In genomic region chr12:64691793-64692583, GRCh38 we compare ENCODE assay signal across 2 cellular contexts.
TF ChIP-seq lines count a peak whose summit lies in the region.

No MANE protein-coding gene starts in this region.

TF ChIP-seq in IMR-90, 13 proteins besides CTCF, POLR2A, EP300 and RAD21 (continued from another document):
- no peak for TF ChIP-seq MAZ (IDR thresholded peaks at IDR 0.05; ENCODE audit: borderline replicate concordance, low read depth, low read length)
TF ChIP-seq in IMR-90: peak in this region for 0.

TF ChIP-seq in WTC11, 78 proteins besides CTCF, POLR2A, EP300 and RAD21 (continued from another document):
- no peak for TF ChIP-seq ZNF512 (CRISPR knock-in tag; IDR thresholded peaks at IDR 0.05; ENCODE audit: borderline replicate concordance)
- no peak for TF ChIP-seq ZNF121 (CRISPR knock-in tag; IDR thresholded peaks at IDR 0.05)
- TF ChIP-seq E2F4 (CRISPR knock-in tag; IDR thresholded peaks at IDR 0.05; ENCODE audit: borderline replicate concordance, low read depth), result no peak
- no peak for TF ChIP-seq ESRRA (CRISPR knock-in tag; IDR thresholded peaks at IDR 0.05; ENCODE audit: borderline replicate concordance)
- no peak for TF ChIP-seq TEAD4 (CRISPR knock-in tag; IDR thresholded peaks at IDR 0.05)
- TF ChIP-seq ZNF416 (CRISPR knock-in tag; IDR thresholded peaks at IDR 0.05), result no peak
- TF ChIP-seq, protein P1, sequence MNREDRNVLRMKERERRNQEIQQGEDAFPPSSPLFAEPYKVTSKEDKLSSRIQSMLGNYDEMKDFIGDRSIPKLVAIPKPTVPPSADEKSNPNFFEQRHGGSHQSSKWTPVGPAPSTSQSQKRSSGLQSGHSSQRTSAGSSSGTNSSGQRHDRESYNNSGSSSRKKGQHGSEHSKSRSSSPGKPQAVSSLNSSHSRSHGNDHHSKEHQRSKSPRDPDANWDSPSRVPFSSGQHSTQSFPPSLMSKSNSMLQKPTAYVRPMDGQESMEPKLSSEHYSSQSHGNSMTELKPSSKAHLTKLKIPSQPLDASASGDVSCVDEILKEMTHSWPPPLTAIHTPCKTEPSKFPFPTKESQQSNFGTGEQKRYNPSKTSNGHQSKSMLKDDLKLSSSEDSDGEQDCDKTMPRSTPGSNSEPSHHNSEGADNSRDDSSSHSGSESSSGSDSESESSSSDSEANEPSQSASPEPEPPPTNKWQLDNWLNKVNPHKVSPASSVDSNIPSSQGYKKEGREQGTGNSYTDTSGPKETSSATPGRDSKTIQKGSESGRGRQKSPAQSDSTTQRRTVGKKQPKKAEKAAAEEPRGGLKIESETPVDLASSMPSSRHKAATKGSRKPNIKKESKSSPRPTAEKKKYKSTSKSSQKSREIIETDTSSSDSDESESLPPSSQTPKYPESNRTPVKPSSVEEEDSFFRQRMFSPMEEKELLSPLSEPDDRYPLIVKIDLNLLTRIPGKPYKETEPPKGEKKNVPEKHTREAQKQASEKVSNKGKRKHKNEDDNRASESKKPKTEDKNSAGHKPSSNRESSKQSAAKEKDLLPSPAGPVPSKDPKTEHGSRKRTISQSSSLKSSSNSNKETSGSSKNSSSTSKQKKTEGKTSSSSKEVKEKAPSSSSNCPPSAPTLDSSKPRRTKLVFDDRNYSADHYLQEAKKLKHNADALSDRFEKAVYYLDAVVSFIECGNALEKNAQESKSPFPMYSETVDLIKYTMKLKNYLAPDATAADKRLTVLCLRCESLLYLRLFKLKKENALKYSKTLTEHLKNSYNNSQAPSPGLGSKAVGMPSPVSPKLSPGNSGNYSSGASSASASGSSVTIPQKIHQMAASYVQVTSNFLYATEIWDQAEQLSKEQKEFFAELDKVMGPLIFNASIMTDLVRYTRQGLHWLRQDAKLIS (CRISPR knock-in tag; IDR thresholded peaks at IDR 0.05; ENCODE audit: borderline replicate concordance), result no peak
- TF ChIP-seq ZNF317 (CRISPR knock-in tag; IDR thresholded peaks at IDR 0.05; ENCODE audit: borderline replicate concordance, low read depth), result no peak
- TF ChIP-seq ZNF138 (CRISPR knock-in tag; conservative IDR thresholded peaks at IDR 0.05), result no peak
- no peak for TF ChIP-seq AR (CRISPR knock-in tag; IDR thresholded peaks at IDR 0.05)
- no peak for TF ChIP-seq USF2 (CRISPR knock-in tag; IDR thresholded peaks at IDR 0.05)
TF ChIP-seq in WTC11: peak in this region for 0.
